Comparison of ENCODE assay signal across 1 cellular context in genomic region chr12:56636675-56637540, GRCh38.
TF ChIP-seq lines count a peak whose summit lies in the region.

No MANE protein-coding gene starts in this region.

TF ChIP-seq in HepG2, 621 proteins besides CTCF, POLR2A, EP300 and RAD21 (continued from another document and continues in another):
- peak; percentile 68; the same call in 1 of the 2 replicates for TF ChIP-seq ARID4A (CRISPR knock-in tag; IDR thresholded peaks at IDR 0.05; ENCODE audit: borderline replicate concordance)
- TF ChIP-seq THAP11 (CRISPR knock-in tag; IDR thresholded peaks at IDR 0.05) = peak; percentile 83
- peak; percentile 74 for TF ChIP-seq POGZ (CRISPR knock-in tag; IDR thresholded peaks at IDR 0.05)
- TF ChIP-seq ZNF30 (CRISPR knock-in tag; IDR thresholded peaks at IDR 0.05) = no peak
- TF ChIP-seq ISX (CRISPR knock-in tag; conservative IDR thresholded peaks at IDR 0.05) = no peak
- no peak for TF ChIP-seq PBX3 (CRISPR knock-in tag; IDR thresholded peaks at IDR 0.05; ENCODE audit: borderline replicate concordance)
- TF ChIP-seq SP1 (IDR thresholded peaks at IDR 0.05) = no peak
- TF ChIP-seq SP1 (CRISPR knock-in tag; IDR thresholded peaks at IDR 0.05) = peak; percentile 87
- no peak for TF ChIP-seq KDM1A (CRISPR knock-in tag; IDR thresholded peaks at IDR 0.05)
- no peak for TF ChIP-seq ZNF691 (CRISPR knock-in tag; IDR thresholded peaks at IDR 0.05; ENCODE audit: borderline replicate concordance, low read depth)
- TF ChIP-seq NFRKB (IDR thresholded peaks at IDR 0.05) = no peak
- no peak for TF ChIP-seq PAWR (CRISPR knock-in tag; IDR thresholded peaks at IDR 0.05; ENCODE audit: borderline replicate concordance)
- no peak for TF ChIP-seq ZBTB43 (CRISPR knock-in tag; conservative IDR thresholded peaks at IDR 0.05)
- TF ChIP-seq TCF12 (IDR thresholded peaks at IDR 0.05) = no peak
- TF ChIP-seq TCF12 (CRISPR knock-in tag; IDR thresholded peaks at IDR 0.05) = no peak; the same call in 1 of the 2 replicates
- no peak for TF ChIP-seq RARG (CRISPR knock-in tag; IDR thresholded peaks at IDR 0.05; ENCODE audit: low read depth)
- no peak for TF ChIP-seq TBP (CRISPR knock-in tag; IDR thresholded peaks at IDR 0.05)
- no peak for TF ChIP-seq ZNF770 (CRISPR knock-in tag; IDR thresholded peaks at IDR 0.05)
- no peak for TF ChIP-seq ZNF230 (CRISPR knock-in tag; IDR thresholded peaks at IDR 0.05)
- TF ChIP-seq PLRG1 (conservative IDR thresholded peaks at IDR 0.05) = no peak
- TF ChIP-seq HMGXB3 (CRISPR knock-in tag; IDR thresholded peaks at IDR 0.05; ENCODE audit: borderline replicate concordance) = peak; percentile 68; the same call in 1 of the 2 replicates
- no peak for TF ChIP-seq AHR (CRISPR knock-in tag; IDR thresholded peaks at IDR 0.05)
- no peak for TF ChIP-seq TBX3 (IDR thresholded peaks at IDR 0.05; ENCODE audit: borderline replicate concordance)
- TF ChIP-seq AHDC1 (CRISPR knock-in tag; IDR thresholded peaks at IDR 0.05; ENCODE audit: borderline replicate concordance) = no peak; the same call in 1 of the 2 replicates
- no peak for TF ChIP-seq HMG20A (CRISPR knock-in tag; IDR thresholded peaks at IDR 0.05; ENCODE audit: borderline replicate concordance)
- TF ChIP-seq ZNF572 (CRISPR knock-in tag; IDR thresholded peaks at IDR 0.05) = no peak
- no peak for TF ChIP-seq ZNF841 (CRISPR knock-in tag; IDR thresholded peaks at IDR 0.05; ENCODE audit: borderline replicate concordance)
- TF ChIP-seq HNRNPH1 (optimal IDR thresholded peaks at IDR 0.05; ENCODE audit: low read depth, low read length) = peak; percentile 31
- no peak for TF ChIP-seq DZIP1 (CRISPR knock-in tag; IDR thresholded peaks at IDR 0.05)
- no peak for TF ChIP-seq TRIM22 (IDR thresholded peaks at IDR 0.05)
- peak; percentile 51 for TF ChIP-seq FOSL2 (CRISPR knock-in tag; IDR thresholded peaks at IDR 0.05)
- no peak for TF ChIP-seq ZNF367 (CRISPR knock-in tag; IDR thresholded peaks at IDR 0.05; ENCODE audit: borderline replicate concordance)
- TF ChIP-seq PHF20 (CRISPR knock-in tag; IDR thresholded peaks at IDR 0.05) = peak; percentile 67; the same call in 1 of the 2 replicates
- no peak for TF ChIP-seq CHD4 (IDR thresholded peaks at IDR 0.05; ENCODE audit: borderline replicate concordance, low read length)
